18 cellular contexts compared by ENCODE assay signal in the genomic region with DNA sequence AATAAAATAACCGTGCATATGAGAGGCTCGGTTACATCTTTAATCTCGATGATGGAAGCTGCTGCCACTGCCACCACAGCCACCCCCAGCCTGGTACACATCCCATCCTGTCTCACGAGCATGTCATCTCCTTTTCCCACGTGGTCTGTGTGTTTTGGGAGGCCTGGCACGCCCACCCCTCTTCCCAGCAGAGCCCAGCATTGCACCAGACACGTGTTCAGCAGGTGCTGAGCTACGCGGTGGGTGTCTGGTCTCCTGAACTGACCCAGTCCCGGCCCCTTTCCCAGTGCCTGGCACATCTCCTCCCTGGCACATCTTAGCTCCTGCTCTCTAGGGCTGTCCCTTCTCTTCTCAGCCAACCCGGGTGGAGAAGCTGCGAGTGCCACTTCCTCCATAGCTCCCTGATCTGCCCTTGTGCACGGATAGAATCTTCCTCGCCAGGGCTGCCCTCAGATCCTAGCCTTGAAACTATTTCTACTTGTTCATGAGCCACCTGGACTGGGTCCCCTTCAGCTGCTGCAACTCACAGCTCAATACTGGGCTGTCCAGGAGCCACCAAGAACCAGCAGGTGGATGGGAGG. TPM values are rescaled to one million over a fixed set of nuclear protein-coding genes. Genes with fewer than 3 reads are reported as not detected.
DNase-seq lines count a peak whose midpoint lies in the region; TF ChIP-seq lines count a peak whose summit lies in the region.
"Had no signal": no experiment of that assay in that cellular context is flagged by ENCODE, and none has a peak within 500 bp of the region (broad histone marks: within the 10 kb centered on the region; RNA-seq: fewer than 3 reads in every experiment).

No MANE protein-coding gene starts in this region.

- H3K9me3 ChIP-seq in HEK293 (ENCODE audit: control insufficient read depth, insufficient read depth, low read depth, low read length) (no peaks in the 10 kb centered on the region), endodermal cell (ENCODE audit: control insufficient read depth, low read length) (no peaks in the 10 kb centered on the region), tibial nerve (no peaks in the 10 kb centered on the region)

- TF ChIP-seq CTCF in HEK293 (tag by site-specific recombination; IDR thresholded peaks at IDR 0.05) (no peak), endodermal cell (conservative IDR thresholded peaks at IDR 0.05) (no peak), osteocyte (IDR thresholded peaks at IDR 0.05) (no peak), tibial nerve (IDR thresholded peaks at IDR 0.05) (no peak)

- H3K27ac ChIP-seq in HEK293 (ENCODE audit: extremely low read depth, low read depth, low read length), result no peak overlapping the region
- H3K27ac ChIP-seq in endodermal cell (ENCODE audit: low read depth, low read length), result no peak overlapping the region
- peak overlapping the region; percentile 75 for H3K27ac ChIP-seq in substantia nigra (ENCODE audit: low read depth, low read length, poor library complexity, severe bottlenecking)
- no peak overlapping the region for H3K27ac ChIP-seq in tibial nerve
- H3K27ac ChIP-seq: 22Rv1 had no signal

- H3K27ac Mint-ChIP-seq in endodermal cell (no peak overlapping the region), osteocyte (ENCODE audit: unreplicated experiment) (no peak overlapping the region)
- no peak overlapping the region for H3K27ac Mint-ChIP-seq in activated CD4-positive, alpha-beta memory T cell treated with anti-CD3 and anti-CD28 coated beads for 36 hours
- H3K27ac Mint-ChIP-seq: CD8-positive, alpha-beta T cell; H9 had no signal

- H3K9me3 Mint-ChIP-seq in endodermal cell, result no peaks in the 10 kb centered on the region
- H3K9me3 Mint-ChIP-seq in osteocyte (ENCODE audit: unreplicated experiment), result peaks cover 20% of the 10 kb centered on the region
- H3K9me3 Mint-ChIP-seq in activated CD4-positive, alpha-beta memory T cell treated with anti-CD3 and anti-CD28 coated beads for 36 hours, result no peaks in the 10 kb centered on the region
- H3K9me3 Mint-ChIP-seq: CD8-positive, alpha-beta T cell; H9 had no signal

- no peak for TF ChIP-seq POLR2A in tibial nerve (IDR thresholded peaks at IDR 0.05)

- peaks cover 2% of the 10 kb centered on the region for H3K4me1 ChIP-seq in HEK293 (ENCODE audit: control insufficient read depth, insufficient read depth, low read length)
- no peaks in the 10 kb centered on the region for H3K4me1 ChIP-seq in endodermal cell (ENCODE audit: control insufficient read depth, insufficient read depth, low read length)
- peaks cover 0 to 18% (median 0%) of the 10 kb centered on the region in 4 donors for H3K4me1 ChIP-seq in tibial nerve

- no peaks in the 10 kb centered on the region for H3K36me3 ChIP-seq in HEK293 (ENCODE audit: control insufficient read depth in 2 of 2, insufficient read depth in 1 of 2, low read length in 2 of 2)
- no peaks in the 10 kb centered on the region for H3K36me3 ChIP-seq in endodermal cell (ENCODE audit: control insufficient read depth, insufficient read depth, low read length)
- no peaks in the 10 kb centered on the region for H3K36me3 ChIP-seq in tibial nerve

- no peak overlapping the region for H3K4me3 Mint-ChIP-seq in endodermal cell
- no peak overlapping the region for H3K4me3 Mint-ChIP-seq in osteocyte (ENCODE audit: unreplicated experiment)
- H3K4me3 Mint-ChIP-seq in activated CD4-positive, alpha-beta memory T cell treated with anti-CD3 and anti-CD28 coated beads for 36 hours, result no peak overlapping the region
- H3K4me3 Mint-ChIP-seq: CD14-positive monocyte; CD8-positive, alpha-beta T cell; H9 had no signal

- POLR2A ChIA-PET in HEK293 (lab: Yijun Ruan, JAX), result no interaction called here
- POLR2A ChIA-PET in activated CD4-positive, alpha-beta memory T cell treated with anti-CD3 and anti-CD28 coated beads for 36 hours (lab: Charles Lee), result no interaction called here

- intact Hi-C loops in activated CD4-positive, alpha-beta memory T cell treated with anti-CD3 and anti-CD28 coated beads for 36 hours (cut with micrococcal nuclease), result no loop called here

- WGBS in endodermal cell (ENCODE audit: insufficient coverage in 1 of 2, insufficient read length in 1 of 2), 2 experiments, result 88 to 90% methylated on average over 13 to 14 of the region's 14 CpGs
- WGBS in tibial nerve, 2 donors, result 84 to 87% methylated on average over 14 of the region's 14 CpGs

- H3K4me1 Mint-ChIP-seq in endodermal cell (no peaks in the 10 kb centered on the region), osteocyte (ENCODE audit: unreplicated experiment) (no peaks in the 10 kb centered on the region)
- H3K4me1 Mint-ChIP-seq in activated CD4-positive, alpha-beta memory T cell treated with anti-CD3 and anti-CD28 coated beads for 36 hours (ENCODE audit: low read depth), result no peaks in the 10 kb centered on the region
- H3K4me1 Mint-ChIP-seq: CD14-positive monocyte, H9 had no signal

- CTCF ChIA-PET in HEK293 (lab: Yijun Ruan, JAX), result interaction anchor here (0.6 to 0.7 kb wide), 2 partner anchors 18 to 44 kb away, joined by 3 read pairs; no protein-coding TSS in a partner anchor
- CTCF ChIA-PET in activated CD4-positive, alpha-beta memory T cell treated with anti-CD3 and anti-CD28 coated beads for 36 hours (lab: Charles Lee), result no interaction called here

- H3K4me3 ChIP-seq in HEK293 (ENCODE audit: low read depth, low read length) (no peak overlapping the region), endodermal cell (ENCODE audit: low read length) (no peak overlapping the region), tibial nerve (no peak overlapping the region)

- H3K27me3 Mint-ChIP-seq in endodermal cell (ENCODE audit: insufficient read depth) (peaks cover 7% of the 10 kb centered on the region), osteocyte (ENCODE audit: unreplicated experiment) (no peaks in the 10 kb centered on the region)
- no peaks in the 10 kb centered on the region for H3K27me3 Mint-ChIP-seq in activated CD4-positive, alpha-beta memory T cell treated with anti-CD3 and anti-CD28 coated beads for 36 hours

- TF ChIP-seq EP300 in tibial nerve (IDR thresholded peaks at IDR 0.05), result no peak

- no peak overlapping the region for H3K9ac ChIP-seq in endodermal cell (ENCODE audit: extremely low read depth, low read length, poor library complexity, severe bottlenecking)

- no peaks in the 10 kb centered on the region for H3K27me3 ChIP-seq in endodermal cell (ENCODE audit: control insufficient read depth, insufficient read depth, low read length, poor library complexity, severe bottlenecking)
- no peaks in the 10 kb centered on the region for H3K27me3 ChIP-seq in tibial nerve

- peak; percentile 17 for DNase-seq in endodermal cell
- DNase-seq in osteocyte (ENCODE audit: extremely low spot score, unreplicated experiment), result peak; percentile 72
- DNase-seq in substantia nigra (lab: John Stamatoyannopoulos, UW), result peak in 6 of 49 donors; percentile 12 to 39 (median 24)
- DNase-seq in activated CD4-positive, alpha-beta T cell treated with anti-CD3 and anti-CD28 coated beads, Interleukin-2, amount 50 U/mL, for 48 hours, result no peak
- DNase-seq in tibial nerve (ENCODE audit: low spot score in 2 of 2), result no peak
- DNase-seq in activated CD8-positive, alpha-beta memory T cell treated with anti-CD3 and anti-CD28 coated beads for 24 hours, result no peak
- no peak for DNase-seq in activated CD4-positive, alpha-beta memory T cell treated with anti-CD3 and anti-CD28 coated beads for 36 hours
- DNase-seq: COR-L47, DMS153, DMS79 treated with DMSO at 0.1 percent for 48 hours, EL, GOT3, H9 had no signal

- no peaks in the 10 kb centered on the region for H3K36me3 Mint-ChIP-seq in endodermal cell (ENCODE audit: low read depth)
- no peaks in the 10 kb centered on the region for H3K36me3 Mint-ChIP-seq in osteocyte (ENCODE audit: unreplicated experiment)
- H3K36me3 Mint-ChIP-seq in activated CD4-positive, alpha-beta memory T cell treated with anti-CD3 and anti-CD28 coated beads for 36 hours, result no peaks in the 10 kb centered on the region
- H3K36me3 Mint-ChIP-seq: CD14-positive monocyte; CD8-positive, alpha-beta T cell had no signal

TF ChIP-seq in HEK293, 187 proteins besides CTCF, POLR2A, EP300 and RAD21:
- no peak for TF ChIP-seq ZNF792 (tag by site-specific recombination; IDR thresholded peaks at IDR 0.05)
- TF ChIP-seq ZNF335 (tag by site-specific recombination; conservative IDR thresholded peaks at IDR 0.05), result no peak
- no peak for TF ChIP-seq BCL11B (tag by site-specific recombination; IDR thresholded peaks at IDR 0.05; ENCODE audit: low read depth)
- TF ChIP-seq ZNF777 (tag by site-specific recombination; IDR thresholded peaks at IDR 0.05; ENCODE audit: borderline replicate concordance), result 0 out of 2 replicates have a peak, but pooled peaks have one; percentile 27
TF ChIP-seq in HEK293: peak in this region for 1.

RNA-seq across cellular contexts. Expression of a gene that starts 36.8 kb away (rescaled TPM):
- total RNA-seq in endodermal cell (not detected), osteocyte (not detected in 2 replicates), tibial nerve (10 to 100 TPM; 30.8 to 48.7 (median 40.8) TPM)
- 5.0 TPM for polyA plus RNA-seq in endodermal cell (2013, experiment 1 of 2)
- 4.8 TPM for polyA plus RNA-seq in endodermal cell (2013, experiment 2 of 2)
- not detected for total RNA-seq in activated CD4-positive, alpha-beta memory T cell treated with anti-CD3 and anti-CD28 coated beads for 36 hours
- total RNA-seq: CD8-positive, alpha-beta T cell; H9 had no signal
- polyA plus RNA-seq: BJ, CD14-positive monocyte had no signal

Comparison
In these comparisons a context has a peak if more than half of its experiments do, and no peak if none do; other contexts are left out.
1. DNase-seq: peak in endodermal cell (single experiment) and osteocyte (single experiment); none in activated CD4-positive, alpha-beta T cell treated with anti-CD3 and anti-CD28 coated beads, Interleukin-2, amount 50 U/mL, for 48 hours (0 of 2), tibial nerve (0 of 2), activated CD8-positive, alpha-beta memory T cell treated with anti-CD3 and anti-CD28 coated beads for 24 hours (single experiment) and activated CD4-positive, alpha-beta memory T cell treated with anti-CD3 and anti-CD28 coated beads for 36 hours (single experiment).
2. RNA of a gene that starts 36.8 kb away (total RNA-seq): 30.8 to 48.7 TPM in tibial nerve; not detected in endodermal cell, not detected in activated CD4-positive, alpha-beta memory T cell treated with anti-CD3 and anti-CD28 coated beads for 36 hours and not detected in osteocyte; every median in the first group is over 10 times any median in the second.